9 cellular contexts compared by ENCODE assay signal in the genomic region with DNA sequence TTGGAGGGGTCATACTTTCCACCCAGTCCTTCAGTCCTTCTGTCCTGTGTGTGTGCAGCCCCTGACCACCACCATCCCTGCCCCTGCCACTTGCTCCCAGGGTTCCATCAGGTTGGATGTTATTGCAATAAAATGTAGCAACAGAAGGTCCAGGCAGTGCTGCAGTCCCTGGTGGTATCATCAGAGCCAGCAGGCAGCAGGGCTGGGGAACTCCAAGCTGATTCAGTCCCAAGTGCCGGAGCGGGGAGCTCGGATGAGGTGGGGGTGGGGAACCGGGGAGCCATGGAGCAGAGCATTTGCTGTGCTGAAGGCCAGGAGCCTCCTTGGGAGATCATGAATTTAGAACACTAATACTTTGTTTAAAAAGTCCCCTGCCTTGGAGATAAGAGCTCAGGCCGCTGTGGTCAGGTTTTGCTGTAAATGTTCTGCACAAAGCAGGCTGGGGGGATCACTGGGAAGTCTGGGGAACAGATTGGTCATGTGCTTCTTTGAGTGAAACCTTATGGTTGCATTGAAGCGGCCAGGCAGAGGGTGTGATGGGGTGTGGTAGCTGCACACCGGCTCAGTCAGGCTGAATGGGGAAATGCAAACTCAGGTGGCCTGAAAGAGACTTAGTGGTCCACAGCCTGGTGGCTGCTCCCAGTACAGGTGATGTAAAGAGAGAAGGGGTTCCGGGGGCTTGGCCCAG.
DNase-seq lines count a peak whose midpoint lies in the region; ATAC-seq, FAIRE-seq and TF ChIP-seq lines count a peak whose summit lies in the region.
"Had no signal": no experiment of that assay in that cellular context is flagged by ENCODE, and none has a peak within 500 bp of the region (broad histone marks: within the 10 kb centered on the region; RNA-seq: fewer than 3 reads in every experiment).

No MANE protein-coding gene starts in this region.

- intact Hi-C loops in cardiac septum (cut with DNase I), result no loop called here
- intact Hi-C loops in spleen (cut with DNase I; ENCODE audit: low total_unique reads), result no loop called here
- intact Hi-C loops in HepG2 (cut with micrococcal nuclease; ENCODE audit: unreplicated experiment), result no loop called here

- BruUV-seq in HepG2 (replicated peaks; lab: Mats Ljungman, UMichigan), result no TSS peak

- in situ Hi-C loops in HepG2 (cut with HindIII; ENCODE audit: extremely low pct_ligation_motif_present, low pct_unique_long_range_greater_than_20kb), result no loop called here

- H3K27me3 ChIP-seq in spleen (replicated peaks in 1 of 7) (no peaks in the 10 kb centered on the region), HepG2 (ENCODE audit: control insufficient read depth in 1 of 2, insufficient read depth in 2 of 2, low read length in 2 of 2) (no peaks in the 10 kb centered on the region)

- peaks cover 41% of the 10 kb centered on the region for H3K4me1 Mint-ChIP-seq in activated T-helper 17 cell treated with anti-CD3 and anti-CD28 coated beads, Interleukin-2, amount 50 U/mL, for 72 hours

- H3K4me3 ChIP-seq in spleen (no peak overlapping the region), HepG2 (replicated peaks in 1 of 3; ENCODE audit: insufficient read depth in 1 of 3, low read depth in 2 of 3, low read length in 3 of 3) (no peak overlapping the region)
- H3K4me3 ChIP-seq: lung had no signal

- DNase-seq in SW480 (ENCODE audit: low spot score), result peak; percentile 56
- DNase-seq in cardiac septum (ENCODE audit: low spot score), result peak; percentile 63
- peak; percentile 78 for DNase-seq in spleen
- no peak for DNase-seq in HepG2 (ENCODE audit: low spot score)

- H3K36me3 ChIP-seq in spleen (peaks cover 0 to 4% (median 0%) of the 10 kb centered on the region in 6 donors), HepG2 (replicated peaks in 1 of 2; ENCODE audit: control insufficient read depth in 1 of 2, insufficient read depth in 2 of 2, low read length in 2 of 2) (peaks cover 4 to 8% of the 10 kb centered on the region in 2 experiments; a peak in 3 of 5 replicates)

- H3K9ac ChIP-seq in HepG2 (ENCODE audit: insufficient read depth, low read depth, low read length), result no peak overlapping the region

- H3K4me1 ChIP-seq in spleen (peaks cover 35 to 98% (median 79%) of the 10 kb centered on the region in 6 donors), HepG2 (ENCODE audit: insufficient read depth, low read length) (peaks cover 77% of the 10 kb centered on the region)

- CTCF ChIA-PET in HepG2 (lab: Yijun Ruan, JAX; ENCODE audit: low intra/inter-chr PET ratio, low total read pairs), result no interaction called here

- H3K4me3 Mint-ChIP-seq in activated T-helper 17 cell treated with anti-CD3 and anti-CD28 coated beads, Interleukin-2, amount 50 U/mL, for 72 hours, result no peak overlapping the region
- H3K4me3 Mint-ChIP-seq: stimulated activated naive CD8-positive, alpha-beta T cell treated with anti-CD3 and anti-CD28 coated beads, Interleukin-15, Interleukin-2, amounts not matched to agents 100 ng/mL and 50 ng/mL, for 24 hours had no signal

- no peak overlapping the region for H2AFZ ChIP-seq in HepG2 (ENCODE audit: low read length)

- no peaks in the 10 kb centered on the region for H3K9me3 ChIP-seq in spleen
- no peaks in the 10 kb centered on the region for H3K9me3 ChIP-seq in HepG2 (ENCODE audit: low read length)

- 62 to 76% (median 73%) methylated on average over 8 of the region's 8 CpGs for WGBS in spleen, 5 donors
- 96% methylated on average over 8 of the region's 8 CpGs for WGBS in HepG2 (ENCODE audit: low lambda C conversion rate)

- peak overlapping the region in 6 of 8 donors; percentile 36 to 60 (median 48) for H3K27ac ChIP-seq in spleen
- H3K27ac ChIP-seq in HepG2 (ENCODE audit: extremely low read length, insufficient read depth, low read length), result no peak overlapping the region

- no peaks in the 10 kb centered on the region for H3K27me3 Mint-ChIP-seq in activated T-helper 17 cell treated with anti-CD3 and anti-CD28 coated beads, Interleukin-2, amount 50 U/mL, for 72 hours

- H3K36me3 Mint-ChIP-seq in activated T-helper 17 cell treated with anti-CD3 and anti-CD28 coated beads, Interleukin-2, amount 50 U/mL, for 72 hours (ENCODE audit: low read depth), result no peaks in the 10 kb centered on the region

- no peak for TF ChIP-seq RAD21 in HepG2 (CRISPR knock-in tag; IDR thresholded peaks at IDR 0.05)

- ATAC-seq in GM21825 (IDR thresholded peaks at IDR 0.05; ENCODE audit: unreplicated experiment) (peak; percentile 53), GM21526 (IDR thresholded peaks at IDR 0.05; ENCODE audit: low FRiP score, unreplicated experiment) (no peak), HepG2 (no peak)
- ATAC-seq in activated T-helper 17 cell treated with anti-CD3 and anti-CD28 coated beads, Interleukin-2, amount 50 U/mL, for 72 hours (replicated peaks), result no peak

- POLR2A ChIA-PET in HepG2 (lab: Yijun Ruan, JAX), result no interaction called here

- TF ChIP-seq EP300 in HepG2 (IDR thresholded peaks at IDR 0.05; ENCODE audit: low read depth in 2 of 2, low read length in 2 of 2) (no peak), HepG2 (CRISPR knock-in tag; IDR thresholded peaks at IDR 0.05; ENCODE audit: borderline replicate concordance) (no peak)

- H3K27ac Mint-ChIP-seq in activated T-helper 17 cell treated with anti-CD3 and anti-CD28 coated beads, Interleukin-2, amount 50 U/mL, for 72 hours, result no peak overlapping the region
- H3K27ac Mint-ChIP-seq: stimulated activated naive CD8-positive, alpha-beta T cell treated with anti-CD3 and anti-CD28 coated beads, Interleukin-15, Interleukin-2, amounts not matched to agents 100 ng/mL and 50 ng/mL, for 24 hours had no signal

- TF ChIP-seq CTCF in spleen (IDR thresholded peaks at IDR 0.05 in 8 of 11, conservative IDR thresholded peaks at IDR 0.05 in 3 of 11), result no peak
- TF ChIP-seq CTCF in HepG2 (CRISPR knock-in tag; IDR thresholded peaks at IDR 0.05), result no peak

- TF ChIP-seq POLR2A in spleen (IDR thresholded peaks at IDR 0.05) (no peak), HepG2 (IDR thresholded peaks at IDR 0.05; ENCODE audit: insufficient read depth in 1 of 2, low read depth in 2 of 2, low read length in 2 of 2) (no peak)

- peaks cover 90% of the 10 kb centered on the region for H3K79me2 ChIP-seq in HepG2 (ENCODE audit: insufficient read depth, low read length)

- peaks cover 60% of the 10 kb centered on the region for H4K20me1 ChIP-seq in HepG2 (ENCODE audit: insufficient read depth, low read length)

- no peak overlapping the region for H3K4me2 ChIP-seq in HepG2 (ENCODE audit: low read depth, low read length)

- no peaks in the 10 kb centered on the region for H3K9me3 Mint-ChIP-seq in activated T-helper 17 cell treated with anti-CD3 and anti-CD28 coated beads, Interleukin-2, amount 50 U/mL, for 72 hours
- H3K9me3 Mint-ChIP-seq: stimulated activated naive CD8-positive, alpha-beta T cell treated with anti-CD3 and anti-CD28 coated beads, Interleukin-15, Interleukin-2, amounts not matched to agents 100 ng/mL and 50 ng/mL, for 24 hours had no signal

- no peak for FAIRE-seq in HepG2 (lab: Jason Lieb, UNC)

TF ChIP-seq in HepG2, 621 proteins besides CTCF, POLR2A, EP300 and RAD21 (continues in another document):
- TF ChIP-seq RXRB (CRISPR knock-in tag; IDR thresholded peaks at IDR 0.05; ENCODE audit: borderline replicate concordance), result no peak
- no peak for TF ChIP-seq ZNF263 (CRISPR knock-in tag; IDR thresholded peaks at IDR 0.05)
- TF ChIP-seq, protein P1, sequence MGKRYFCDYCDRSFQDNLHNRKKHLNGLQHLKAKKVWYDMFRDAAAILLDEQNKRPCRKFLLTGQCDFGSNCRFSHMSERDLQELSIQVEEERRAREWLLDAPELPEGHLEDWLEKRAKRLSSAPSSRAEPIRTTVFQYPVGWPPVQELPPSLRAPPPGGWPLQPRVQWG (CRISPR knock-in tag; IDR thresholded peaks at IDR 0.05; ENCODE audit: borderline replicate concordance, low read depth), result no peak
- no peak for TF ChIP-seq FIP1L1 (IDR thresholded peaks at IDR 0.05; ENCODE audit: borderline replicate concordance, insufficient read depth, low read depth, low read length)
- no peak for TF ChIP-seq JARID2 (CRISPR knock-in tag; IDR thresholded peaks at IDR 0.05; ENCODE audit: insufficient replicate concordance)
- TF ChIP-seq, protein P2, sequence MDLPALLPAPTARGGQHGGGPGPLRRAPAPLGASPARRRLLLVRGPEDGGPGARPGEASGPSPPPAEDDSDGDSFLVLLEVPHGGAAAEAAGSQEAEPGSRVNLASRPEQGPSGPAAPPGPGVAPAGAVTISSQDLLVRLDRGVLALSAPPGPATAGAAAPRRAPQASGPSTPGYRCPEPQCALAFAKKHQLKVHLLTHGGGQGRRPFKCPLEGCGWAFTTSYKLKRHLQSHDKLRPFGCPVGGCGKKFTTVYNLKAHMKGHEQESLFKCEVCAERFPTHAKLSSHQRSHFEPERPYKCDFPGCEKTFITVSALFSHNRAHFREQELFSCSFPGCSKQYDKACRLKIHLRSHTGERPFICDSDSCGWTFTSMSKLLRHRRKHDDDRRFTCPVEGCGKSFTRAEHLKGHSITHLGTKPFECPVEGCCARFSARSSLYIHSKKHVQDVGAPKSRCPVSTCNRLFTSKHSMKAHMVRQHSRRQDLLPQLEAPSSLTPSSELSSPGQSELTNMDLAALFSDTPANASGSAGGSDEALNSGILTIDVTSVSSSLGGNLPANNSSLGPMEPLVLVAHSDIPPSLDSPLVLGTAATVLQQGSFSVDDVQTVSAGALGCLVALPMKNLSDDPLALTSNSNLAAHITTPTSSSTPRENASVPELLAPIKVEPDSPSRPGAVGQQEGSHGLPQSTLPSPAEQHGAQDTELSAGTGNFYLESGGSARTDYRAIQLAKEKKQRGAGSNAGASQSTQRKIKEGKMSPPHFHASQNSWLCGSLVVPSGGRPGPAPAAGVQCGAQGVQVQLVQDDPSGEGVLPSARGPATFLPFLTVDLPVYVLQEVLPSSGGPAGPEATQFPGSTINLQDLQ (CRISPR knock-in tag; IDR thresholded peaks at IDR 0.05), result no peak
- TF ChIP-seq USF2 (IDR thresholded peaks at IDR 0.05; ENCODE audit: low read depth, low read length), result no peak
- TF ChIP-seq USF2 (CRISPR knock-in tag; IDR thresholded peaks at IDR 0.05; ENCODE audit: borderline replicate concordance), result no peak
- TF ChIP-seq SOX6 (IDR thresholded peaks at IDR 0.05), result no peak
- no peak for TF ChIP-seq SOX6 (CRISPR knock-in tag; IDR thresholded peaks at IDR 0.05)
